Comparison of ENCODE assay signal across 8 cellular contexts in genomic region chr6:7106215-7106751, GRCh38. TPM values are rescaled to one million over a fixed set of nuclear protein-coding genes. Genes with fewer than 3 reads are reported as not detected.
DNase-seq lines count a peak whose midpoint lies in the region; TF ChIP-seq lines count a peak whose summit lies in the region.

No MANE protein-coding gene starts in this region.

- H3K4me3 ChIP-seq in WERI-Rb-1 (ENCODE audit: low read depth, low read length) = no peak overlapping the region; the same call in 1 of the 2 replicates
- H3K4me3 ChIP-seq in iPS-11a (ENCODE audit: low read depth, low read length) = peak overlapping the region; percentile 45
- peak overlapping the region; percentile 79 to 99 (median 90) for H3K4me3 ChIP-seq in stomach

- TF ChIP-seq POLR2A in stomach (IDR thresholded peaks at IDR 0.05) = no peak

- peaks cover 12 to 35% (median 33%) of the 10 kb centered on the region in 4 donors for H3K4me1 ChIP-seq in stomach

- H3K27ac ChIP-seq in WERI-Rb-1 (peak overlapping the region; percentile 77), stomach (peak overlapping the region; percentile 96 to 98 (median 97))

- H3K9me3 ChIP-seq in WERI-Rb-1 (ENCODE audit: severe bottlenecking) (no peaks in the 10 kb centered on the region), stomach (no peaks in the 10 kb centered on the region)

- H3K36me3 ChIP-seq in WERI-Rb-1 (no peaks in the 10 kb centered on the region), stomach (no peaks in the 10 kb centered on the region)

- 24 to 35% (median 27%) methylated on average over 10 of the region's 10 CpGs for WGBS in stomach, 5 donors

- DNase-seq in NOMO-1 (lab: John Stamatoyannopoulos, UW; ENCODE audit: unreplicated experiment in 2 of 2) (peak; percentile 43 to 52), NOMO-1 treated with DMSO at 0.1 percent for 48 hours (lab: John Stamatoyannopoulos, UW; ENCODE audit: unreplicated experiment) (no peak), WERI-Rb-1 (no peak), stomach (no peak), GDM1 (lab: John Stamatoyannopoulos, UW) (no peak), superior temporal gyrus (ENCODE audit: extremely low spot score) (no peak), A172 (ENCODE audit: low spot score) (no peak)

- intact Hi-C loops in stomach (cut with DNase I; ENCODE audit: low total_unique reads) = no loop called here

- TF ChIP-seq CTCF in WERI-Rb-1 (IDR thresholded peaks at IDR 0.05; ENCODE audit: low read depth, low read length) (no peak), stomach (IDR thresholded peaks at IDR 0.05) (no peak)

- no peak for TF ChIP-seq EP300 in stomach (IDR thresholded peaks at IDR 0.05)

- H3K27me3 ChIP-seq in WERI-Rb-1 (ENCODE audit: insufficient read depth, low read depth, severe bottlenecking) = no peaks in the 10 kb centered on the region
- H3K27me3 ChIP-seq in stomach = no peaks in the 10 kb centered on the region

RNA-seq across cellular contexts. Expression of gene RREB1, which starts 1.5 kb away (rescaled TPM):
- total RNA-seq in stomach = 100 to 1,000 TPM in 1 of 5 donors, 10 to 100 TPM in 4; 39.7 to 125 (median 61.8) TPM
- polyA plus RNA-seq in stomach = 1 to 10 TPM; 4.0 to 8.2 (median 5.2) TPM
- 5.1 and 7.3 TPM in 2 replicates for total RNA-seq in A172 (2014; rRNA removed; shearing (Covaris generic))

Comparison
In these comparisons a context has a peak if more than half of its experiments do, and no peak if none do; other contexts are left out.
1. DNase-seq: peak in NOMO-1 (2 of 2); none in NOMO-1 treated with DMSO at 0.1 percent for 48 hours (single experiment), WERI-Rb-1 (single experiment), stomach (single experiment), GDM1 (single experiment), superior temporal gyrus (single experiment) and A172 (single experiment).